In genomic region chr10:97416565-97416964, GRCh38 we compare ENCODE assay signal across 17 cellular contexts. TPM values are rescaled to one million over a fixed set of nuclear protein-coding genes. Genes with fewer than 3 reads are reported as not detected.
DNase-seq lines count a peak whose midpoint lies in the region; ATAC-seq, FAIRE-seq and TF ChIP-seq lines count a peak whose summit lies in the region.
"Had no signal": no experiment of that assay in that cellular context is flagged by ENCODE, and none has a peak within 500 bp of the region (broad histone marks: within the 10 kb centered on the region; RNA-seq: fewer than 3 reads in every experiment).

No MANE protein-coding gene starts in this region.

- H3K36me3 ChIP-seq in Loucy (ENCODE audit: insufficient read depth, low read length) (no peaks in the 10 kb centered on the region), spleen (no peaks in the 10 kb centered on the region)
- H3K36me3 ChIP-seq: thyroid gland had no signal

- peak overlapping the region; percentile 15 for H3K4me3 Mint-ChIP-seq in activated T-cell treated with anti-CD3 and anti-CD28 coated beads, Interleukin-2, amount 50 U/mL, for 24 hours
- peak overlapping the region; percentile 18 for H3K4me3 Mint-ChIP-seq in activated naive CD8-positive, alpha-beta T cell treated with anti-CD3 and anti-CD28 coated beads for 36 hours

- H3K79me2 ChIP-seq in Loucy (ENCODE audit: insufficient read depth, low read length), result no peaks in the 10 kb centered on the region

- H3K36me3 Mint-ChIP-seq in activated T-cell treated with anti-CD3 and anti-CD28 coated beads, Interleukin-2, amount 50 U/mL, for 24 hours (ENCODE audit: low read depth), result peaks cover 12% of the 10 kb centered on the region
- peaks cover 20% of the 10 kb centered on the region for H3K36me3 Mint-ChIP-seq in activated naive CD8-positive, alpha-beta T cell treated with anti-CD3 and anti-CD28 coated beads for 36 hours

- H3K27me3 ChIP-seq in Loucy (ENCODE audit: insufficient read depth, low read length, poor library complexity, severe bottlenecking), result no peaks in the 10 kb centered on the region
- H3K27me3 ChIP-seq in spleen (replicated peaks in 1 of 7), result no peaks in the 10 kb centered on the region
- H3K27me3 ChIP-seq: body of pancreas, thyroid gland had no signal

- peak overlapping the region; percentile 6 for H3K4me2 ChIP-seq in Loucy (ENCODE audit: low read depth, low read length, poor library complexity, severe bottlenecking)

- no peak for TF ChIP-seq POLR2A in spleen (IDR thresholded peaks at IDR 0.05)
- TF ChIP-seq POLR2A in GM12892 (IDR thresholded peaks at IDR 0.05; ENCODE audit: low read depth, low read length), result no peak

- H3K4me1 Mint-ChIP-seq in activated T-cell treated with anti-CD3 and anti-CD28 coated beads, Interleukin-2, amount 50 U/mL, for 24 hours (ENCODE audit: low read depth), result peaks cover 90% of the 10 kb centered on the region
- peaks cover 65% of the 10 kb centered on the region for H3K4me1 Mint-ChIP-seq in activated naive CD8-positive, alpha-beta T cell treated with anti-CD3 and anti-CD28 coated beads for 36 hours

- ATAC-seq in HG02763 (IDR thresholded peaks at IDR 0.05; ENCODE audit: unreplicated experiment), result no peak
- ATAC-seq in GM21529 (IDR thresholded peaks at IDR 0.05; ENCODE audit: unreplicated experiment), result no peak
- ATAC-seq: body of pancreas had no signal

- peak overlapping the region in 1 of 8 donors; percentile 6 for H3K27ac ChIP-seq in spleen
- H3K27ac ChIP-seq: body of pancreas, thyroid gland had no signal

- peak overlapping the region; percentile 99 for H3K27ac Mint-ChIP-seq in activated T-cell treated with anti-CD3 and anti-CD28 coated beads, Interleukin-2, amount 50 U/mL, for 24 hours
- H3K27ac Mint-ChIP-seq in activated naive CD8-positive, alpha-beta T cell treated with anti-CD3 and anti-CD28 coated beads for 36 hours, result peak overlapping the region; percentile 84

- no peak overlapping the region for H2AFZ ChIP-seq in Loucy (ENCODE audit: low read length)

- H3K27me3 Mint-ChIP-seq in activated T-cell treated with anti-CD3 and anti-CD28 coated beads, Interleukin-2, amount 50 U/mL, for 24 hours, result no peaks in the 10 kb centered on the region
- H3K27me3 Mint-ChIP-seq in activated naive CD8-positive, alpha-beta T cell treated with anti-CD3 and anti-CD28 coated beads for 36 hours, result no peaks in the 10 kb centered on the region

- 28 to 40% (median 32%) methylated on average over 5 to 6 of the region's 6 CpGs for WGBS in spleen, 5 donors

- H3K4me3 ChIP-seq in Loucy (ENCODE audit: low read length, poor library complexity, severe bottlenecking) (no peak overlapping the region), spleen (no peak overlapping the region)
- H3K4me3 ChIP-seq: body of pancreas, thyroid gland had no signal

- H4K20me1 ChIP-seq in Loucy (ENCODE audit: insufficient read depth, low read length, poor library complexity, severe bottlenecking), result no peaks in the 10 kb centered on the region

- H3K9me3 ChIP-seq in Loucy (ENCODE audit: insufficient read depth, low read depth, low read length), result no peaks in the 10 kb centered on the region
- no peaks in the 10 kb centered on the region for H3K9me3 ChIP-seq in spleen
- H3K9me3 ChIP-seq: body of pancreas, thyroid gland had no signal

- no peak overlapping the region for H3K9ac ChIP-seq in Loucy (ENCODE audit: low read depth, low read length, poor library complexity, severe bottlenecking)

- peak; percentile 43 for DNase-seq in activated T-cell treated with anti-CD3 and anti-CD28 coated beads, Interleukin-2, amount 50 U/mL, for 24 hours
- DNase-seq in activated T-cell treated with anti-CD3 and anti-CD28 coated beads, Interleukin-2, amount 50 U/mL, for 1 hour, result no peak
- no peak for DNase-seq in activated naive CD8-positive, alpha-beta T cell treated with anti-CD3 and anti-CD28 coated beads for 36 hours
- DNase-seq in spleen (peak; percentile 43), GM12892 (ENCODE audit: insufficient read length) (no peak)
- DNase-seq: body of pancreas; glutamatergic neuron; midbrain; nucleus accumbens; stimulated activated CD4-positive, alpha-beta T cell treated with anti-CD3 and anti-CD28 coated beads, Interleukin-12 subunit alpha, Interleukin-12 subunit beta, amount 100 ng/mL, for 4 hours; stimulated activated CD8-positive, alpha-beta memory T cell treated with anti-CD3 and anti-CD28 coated beads, Interleukin-4, amount 100 ng/mL, for 48 hours; thyroid gland had no signal

- FAIRE-seq in GM12892 (lab: Jason Lieb, UNC), result no peak
- FAIRE-seq: colon, endometrium had no signal

- H3K9me2 ChIP-seq in Loucy (replicated peaks; ENCODE audit: low read depth, low read length), result no peaks in the 10 kb centered on the region

- H3F3A ChIP-seq in Loucy (ENCODE audit: low read depth), result no peaks in the 10 kb centered on the region

- no peaks in the 10 kb centered on the region for H3K9me3 Mint-ChIP-seq in activated T-cell treated with anti-CD3 and anti-CD28 coated beads, Interleukin-2, amount 50 U/mL, for 24 hours
- peaks cover 2% of the 10 kb centered on the region for H3K9me3 Mint-ChIP-seq in activated naive CD8-positive, alpha-beta T cell treated with anti-CD3 and anti-CD28 coated beads for 36 hours

- intact Hi-C loops in spleen (cut with DNase I; ENCODE audit: low total_unique reads), result no loop called here

- TF ChIP-seq CTCF in Loucy (conservative IDR thresholded peaks at IDR 0.05; ENCODE audit: low read length), result no peak
- no peak for TF ChIP-seq CTCF in spleen (IDR thresholded peaks at IDR 0.05 in 8 of 11, conservative IDR thresholded peaks at IDR 0.05 in 3 of 11)

- H3K4me1 ChIP-seq in Loucy (ENCODE audit: insufficient read depth, low read length, poor library complexity, severe bottlenecking), result peaks cover 20% of the 10 kb centered on the region
- peaks cover 3 to 78% (median 26%) of the 10 kb centered on the region in 6 donors for H3K4me1 ChIP-seq in spleen
- H3K4me1 ChIP-seq: body of pancreas had no signal

RNA-seq across cellular contexts. Expression of gene PGAM1, which starts 9.4 kb away (rescaled TPM):
- total RNA-seq in activated naive CD8-positive, alpha-beta T cell treated with anti-CD3 and anti-CD28 coated beads for 36 hours, result 100 to 1,000 TPM; 933 to 982 TPM
- 100 to 1,000 TPM; 144 to 235 (median 197) TPM for total RNA-seq in spleen
- polyA plus RNA-seq in spleen, result 100 to 1,000 TPM in 1 of 3 donors, 10 to 100 TPM in 2; 51.4 to 146 (median 98.8) TPM
- polyA plus RNA-seq in GM12892 (2012; ENCODE audit: missing spikeins), result 1,051 TPM

RNA-seq across cellular contexts. Expression of gene RRP12, which starts 15.4 kb away (rescaled TPM):
- 10 to 100 TPM; 82.2 to 88.4 TPM for total RNA-seq in activated naive CD8-positive, alpha-beta T cell treated with anti-CD3 and anti-CD28 coated beads for 36 hours
- total RNA-seq in spleen, result 10 to 100 TPM; 13.4 to 51.4 (median 24.6) TPM
- 10 to 100 TPM; 12.3 to 30.3 (median 25.1) TPM for polyA plus RNA-seq in spleen
- polyA plus RNA-seq in GM12892 (2012; ENCODE audit: missing spikeins), result 14.5 TPM

RNA-seq across cellular contexts. Expression of gene EXOSC1, which starts 29.2 kb away (rescaled TPM):
- 10 to 100 TPM; 48.4 to 53.7 TPM for total RNA-seq in activated naive CD8-positive, alpha-beta T cell treated with anti-CD3 and anti-CD28 coated beads for 36 hours
- total RNA-seq in spleen, result 10 to 100 TPM; 28.7 to 38.2 (median 33.8) TPM
- 10 to 100 TPM; 42.1 to 50.5 (median 49.4) TPM for polyA plus RNA-seq in spleen
- 63.1 TPM for polyA plus RNA-seq in GM12892 (2012; ENCODE audit: missing spikeins)

RNA-seq across cellular contexts. Expression of gene ZDHHC16, which starts 29.4 kb away (rescaled TPM):
- 10 to 100 TPM; 37.5 to 42.2 TPM for total RNA-seq in activated naive CD8-positive, alpha-beta T cell treated with anti-CD3 and anti-CD28 coated beads for 36 hours
- 10 to 100 TPM; 23.6 to 26.1 (median 25.1) TPM for total RNA-seq in spleen
- polyA plus RNA-seq in spleen, result 10 to 100 TPM; 14.0 to 20.1 (median 15.7) TPM
- 21.8 TPM for polyA plus RNA-seq in GM12892 (2012; ENCODE audit: missing spikeins)

Comparison
In these comparisons a context has a peak if more than half of its experiments do, and no peak if none do; other contexts are left out.
1. DNase-seq: peak in activated T-cell treated with anti-CD3 and anti-CD28 coated beads, Interleukin-2, amount 50 U/mL, for 24 hours (single experiment) and spleen (single experiment); none in activated T-cell treated with anti-CD3 and anti-CD28 coated beads, Interleukin-2, amount 50 U/mL, for 1 hour (single experiment), activated naive CD8-positive, alpha-beta T cell treated with anti-CD3 and anti-CD28 coated beads for 36 hours (single experiment) and GM12892 (single experiment).